In the genomic region with DNA sequence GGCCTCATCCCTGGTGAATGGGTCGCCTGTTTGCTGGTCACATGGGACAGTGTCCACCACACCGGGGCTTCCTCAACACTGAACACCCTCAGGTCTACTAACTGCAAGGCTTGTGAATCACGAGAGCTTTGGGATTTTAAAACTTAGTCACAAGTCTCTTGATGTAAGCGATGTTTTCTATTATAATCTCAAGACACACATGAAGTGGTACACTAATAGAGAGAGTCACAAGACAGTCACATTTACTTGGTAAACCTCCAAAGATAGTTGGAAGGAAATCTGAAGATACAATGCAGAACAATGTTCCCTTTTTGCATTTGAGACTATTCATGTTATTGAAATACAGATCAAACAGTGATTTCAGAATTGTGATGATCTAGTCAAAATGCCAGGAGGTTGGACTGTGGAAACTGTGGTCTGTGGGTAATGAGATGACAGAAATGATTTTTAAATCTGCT, we compare ENCODE assay signal across 23 cellular contexts.
A peak's percentile ranks its signal among the peaks of the same experiment; 100 is the strongest.
DNase-seq lines count a peak whose midpoint lies in the region; ATAC-seq and TF ChIP-seq lines count a peak whose summit lies in the region.
"Had no signal": no experiment of that assay in that cellular context is flagged by ENCODE, and none has a peak within 500 bp of the region (broad histone marks: within the 10 kb centered on the region; RNA-seq: fewer than 3 reads in every experiment).

No MANE protein-coding gene starts in this region.

- H3K27ac Mint-ChIP-seq in Caco-2 (ENCODE audit: unreplicated experiment) = no peak overlapping the region

- CTCF ChIA-PET in Caco-2 (lab: Charles Lee) = no interaction called here

- TF ChIP-seq CTCF in retinal pigment epithelial cell (conservative IDR thresholded peaks at IDR 0.05; ENCODE audit: low read depth, low read length) = no peak
- no peak for TF ChIP-seq CTCF in Caco-2 (IDR thresholded peaks at IDR 0.05; ENCODE audit: insufficient read depth in 1 of 2, low read depth in 1 of 2, low read length in 1 of 2, severe bottlenecking in 1 of 2, unreplicated experiment in 1 of 2)

- H3K9me3 ChIP-seq in Caco-2 = no peaks in the 10 kb centered on the region
- H3K9me3 ChIP-seq: adrenal gland, BLaER1 had no signal

- no peaks in the 10 kb centered on the region for H3K9me3 Mint-ChIP-seq in Caco-2 (ENCODE audit: unreplicated experiment)

- no peaks in the 10 kb centered on the region for H3K4me1 ChIP-seq in Caco-2
- H3K4me1 ChIP-seq: adrenal gland, BLaER1, foreskin keratinocyte had no signal

- H3K36me3 Mint-ChIP-seq in Caco-2 (ENCODE audit: insufficient read depth, unreplicated experiment) = no peaks in the 10 kb centered on the region
- H3K36me3 Mint-ChIP-seq: brain had no signal

- H3K4me1 Mint-ChIP-seq in Caco-2 (ENCODE audit: low read depth, unreplicated experiment) = no peaks in the 10 kb centered on the region

- no peak overlapping the region for H3K4me3 Mint-ChIP-seq in Caco-2 (ENCODE audit: unreplicated experiment)
- H3K4me3 Mint-ChIP-seq: brain had no signal

- no peaks in the 10 kb centered on the region for H3K27me3 ChIP-seq in Caco-2 (replicated peaks; ENCODE audit: control insufficient read depth, insufficient read depth, low read length)
- H3K27me3 ChIP-seq: adrenal gland, BLaER1, foreskin keratinocyte, hepatocyte had no signal

- peak; percentile 11 for DNase-seq in stimulated activated CD4-positive, alpha-beta T cell treated with anti-CD3 and anti-CD28 coated beads, Interleukin-15, amount 100 ng/mL, for 24 hours
- no peak for DNase-seq in stimulated activated CD4-positive, alpha-beta T cell treated with anti-CD3 and anti-CD28 coated beads, Interleukin-4, amount 100 ng/mL, for 24 hours
- DNase-seq in epidermal melanocyte (ENCODE audit: insufficient read length, low spot score) (peak; percentile 57), retinal pigment epithelial cell (ENCODE audit: low read depth) (peak; percentile 33), Caco-2 (no peak)
- DNase-seq: ACHN; activated CD4-positive, alpha-beta T cell treated with anti-CD3 and anti-CD28 coated beads for 4 hours; activated gamma-delta T cell; COR-L47; DMS79 treated with DMSO at 0.1 percent for 48 hours; foreskin keratinocyte; naive B cell; NCI-H1417; NCI-H446 treated with DMSO at 0.1 percent for 48 hours; substantia nigra had no signal

- no peaks in the 10 kb centered on the region for H3K27me3 Mint-ChIP-seq in Caco-2 (ENCODE audit: insufficient read depth, unreplicated experiment)
- H3K27me3 Mint-ChIP-seq: brain, naive B cell had no signal

- no TSS peak for BruUV-seq in Caco-2 (replicated peaks; lab: Mats Ljungman, UMichigan)

- no peak overlapping the region for H3K4me3 ChIP-seq in retinal pigment epithelial cell (ENCODE audit: low read length)
- H3K4me3 ChIP-seq in Caco-2 (ENCODE audit: low read depth, low read length) = no peak overlapping the region
- H3K4me3 ChIP-seq: adrenal gland, BLaER1, hepatocyte, K562 had no signal

- ATAC-seq in GM21360 (IDR thresholded peaks at IDR 0.05; ENCODE audit: unreplicated experiment) (no peak), HG02571 (IDR thresholded peaks at IDR 0.05; ENCODE audit: unreplicated experiment) (no peak)
- ATAC-seq: foreskin keratinocyte, K562, left lobe of liver had no signal

- POLR2A ChIA-PET in Caco-2 (lab: Charles Lee) = no interaction called here

- no peaks in the 10 kb centered on the region for H3K36me3 ChIP-seq in Caco-2 (ENCODE audit: control insufficient read depth, insufficient read depth, low read length)
- H3K36me3 ChIP-seq: adrenal gland, BLaER1 had no signal

- intact Hi-C loops in Caco-2 (cut with micrococcal nuclease; ENCODE audit: unreplicated experiment) = no loop called here

Comparison
In these comparisons a context has a peak if more than half of its experiments do, and no peak if none do; other contexts are left out.
1. DNase-seq: peak in stimulated activated CD4-positive, alpha-beta T cell treated with anti-CD3 and anti-CD28 coated beads, Interleukin-15, amount 100 ng/mL, for 24 hours (single experiment), epidermal melanocyte (single experiment) and retinal pigment epithelial cell (single experiment); none in stimulated activated CD4-positive, alpha-beta T cell treated with anti-CD3 and anti-CD28 coated beads, Interleukin-4, amount 100 ng/mL, for 24 hours (single experiment) and Caco-2 (0 of 2).